21 cellular contexts compared by ENCODE assay signal in genomic region chr1:35401072-35401471, GRCh38.
A peak's percentile ranks its signal among the peaks of the same experiment; 100 is the strongest.
DNase-seq lines count a peak whose midpoint lies in the region; ATAC-seq, FAIRE-seq and TF ChIP-seq lines count a peak whose summit lies in the region.
"Had no signal": no experiment of that assay in that cellular context is flagged by ENCODE, and none has a peak within 500 bp of the region (broad histone marks: within the 10 kb centered on the region; RNA-seq: fewer than 3 reads in every experiment).

No MANE protein-coding gene starts in this region.

- H3K9me3 ChIP-seq in HepG2 (ENCODE audit: low read length) (no peaks in the 10 kb centered on the region), right lobe of liver (no peaks in the 10 kb centered on the region), K562 (replicated peaks; ENCODE audit: control insufficient read depth, insufficient read depth, low read depth, low read length) (no peaks in the 10 kb centered on the region)
- H3K9me3 ChIP-seq: BE2C, BLaER1 had no signal

- TF ChIP-seq CTCF in HepG2 (CRISPR knock-in tag; IDR thresholded peaks at IDR 0.05) (no peak), right lobe of liver (IDR thresholded peaks at IDR 0.05) (no peak), D721Med (IDR thresholded peaks at IDR 0.05; ENCODE audit: insufficient read depth, missing control alignments) (no peak), K562 (IDR thresholded peaks at IDR 0.05 in 2 of 3, conservative IDR thresholded peaks at IDR 0.05 in 1 of 3; ENCODE audit: insufficient read depth in 2 of 3, low read depth in 1 of 3, low read length in 3 of 3) (no peak), HFFc6 (IDR thresholded peaks at IDR 0.05) (no peak)

- H3K4me1 ChIP-seq in HepG2 (ENCODE audit: insufficient read depth, low read length) (no peaks in the 10 kb centered on the region), right lobe of liver (no peaks in the 10 kb centered on the region), K562 (replicated peaks in 1 of 2; ENCODE audit: control insufficient read depth in 2 of 2, insufficient read depth in 2 of 2, low read length in 2 of 2) (no peaks in the 10 kb centered on the region)
- H3K4me1 ChIP-seq: BE2C, BLaER1 had no signal

- in situ Hi-C loops in HepG2 (cut with HindIII; ENCODE audit: extremely low pct_ligation_motif_present, low pct_unique_long_range_greater_than_20kb) = no loop called here
- in situ Hi-C loops in K562 (cut with MboI) = no loop called here

- intact Hi-C loops in HepG2 (cut with micrococcal nuclease; ENCODE audit: unreplicated experiment) (no loop called here), right lobe of liver (cut with DNase I) (no loop called here), K562 (cut with micrococcal nuclease) (loop anchor here (10.0 kb wide), 1 partner anchor 196 kb away; no protein-coding TSS in a partner anchor)

- H3K4me1 Mint-ChIP-seq in HFFc6 (ENCODE audit: low read depth) = no peaks in the 10 kb centered on the region

- POLR2A ChIA-PET in HepG2 (lab: Yijun Ruan, JAX) = no interaction called here
- POLR2A ChIA-PET in K562 (lab: Yijun Ruan, JAX) = no interaction called here

- ATAC-seq in HepG2 (no peak), right lobe of liver (no peak), K562 (no peak)

- TF ChIP-seq RAD21 in HepG2 (CRISPR knock-in tag; IDR thresholded peaks at IDR 0.05) (no peak), K562 (CRISPR knock-in tag; conservative IDR thresholded peaks at IDR 0.05 in 1 of 2, IDR thresholded peaks at IDR 0.05 in 1 of 2) (no peak)

- no peaks in the 10 kb centered on the region for H3K27me3 Mint-ChIP-seq in HFFc6 (ENCODE audit: insufficient read depth)
- H3K27me3 Mint-ChIP-seq: CD4-positive, alpha-beta memory T cell; CD4-positive, CD25-positive, alpha-beta regulatory T cell; CD8-positive, alpha-beta memory T cell had no signal

- H3K27me3 ChIP-seq in HepG2 (ENCODE audit: control insufficient read depth in 1 of 2, insufficient read depth in 2 of 2, low read length in 2 of 2) (no peaks in the 10 kb centered on the region), right lobe of liver (no peaks in the 10 kb centered on the region), K562 (ENCODE audit: control insufficient read depth in 2 of 2, insufficient read depth in 2 of 2, low read length in 2 of 2) (no peaks in the 10 kb centered on the region)
- H3K27me3 ChIP-seq: BE2C, BLaER1 had no signal

- H3K27ac ChIP-seq in HepG2 (ENCODE audit: extremely low read length, insufficient read depth, low read length) = no peak overlapping the region
- H3K27ac ChIP-seq in right lobe of liver = no peak overlapping the region
- no peak overlapping the region for H3K27ac ChIP-seq in K562 (ENCODE audit: extremely low read depth, low read depth, low read length)
- H3K27ac ChIP-seq: BLaER1 had no signal

- H3K4me3 Mint-ChIP-seq in HFFc6 = no peak overlapping the region
- H3K4me3 Mint-ChIP-seq: CD14-positive monocyte; CD4-positive, CD25-positive, alpha-beta regulatory T cell; CD8-positive, alpha-beta memory T cell had no signal

- no peak overlapping the region for H3K4me3 ChIP-seq in HepG2 (replicated peaks in 1 of 3; ENCODE audit: insufficient read depth in 1 of 3, low read depth in 2 of 3, low read length in 3 of 3)
- no peak overlapping the region for H3K4me3 ChIP-seq in right lobe of liver
- no peak overlapping the region for H3K4me3 ChIP-seq in K562
- H3K4me3 ChIP-seq: BLaER1 had no signal

- H3K9ac ChIP-seq in HepG2 (ENCODE audit: insufficient read depth, low read depth, low read length) (no peak overlapping the region), K562 (ENCODE audit: insufficient read depth in 1 of 2, low read depth in 2 of 2, low read length in 2 of 2) (no peak overlapping the region)
- H3K9ac ChIP-seq: BLaER1 had no signal

- TF ChIP-seq POLR2A in HepG2 (IDR thresholded peaks at IDR 0.05; ENCODE audit: insufficient read depth in 1 of 2, low read depth in 2 of 2, low read length in 2 of 2) (no peak), right lobe of liver (IDR thresholded peaks at IDR 0.05) (no peak), GM12892 (IDR thresholded peaks at IDR 0.05; ENCODE audit: low read depth, low read length) (no peak), K562 (conservative IDR thresholded peaks at IDR 0.05) (no peak)

- no peak overlapping the region for H3K4me2 ChIP-seq in HepG2 (ENCODE audit: low read depth, low read length)
- no peak overlapping the region for H3K4me2 ChIP-seq in K562 (ENCODE audit: insufficient read depth, low read length)
- H3K4me2 ChIP-seq: BLaER1 had no signal

- WGBS in HepG2 (ENCODE audit: low lambda C conversion rate) = 97% methylated on average over 1 of the region's 1 CpG
- 92% methylated on average over 1 of the region's 1 CpG for WGBS in right lobe of liver (ENCODE audit: insufficient coverage, low coverage, low lambda C conversion rate, missing lambda C conversion rate)
- 97% methylated on average over 1 of the region's 1 CpG for WGBS in K562 (ENCODE audit: insufficient coverage, low coverage, missing lambda C conversion rate)

- no peaks in the 10 kb centered on the region for H3K9me3 Mint-ChIP-seq in HFFc6
- H3K9me3 Mint-ChIP-seq: CD4-positive, alpha-beta memory T cell; CD8-positive, alpha-beta memory T cell had no signal

- H3K27ac Mint-ChIP-seq in HFFc6 = no peak overlapping the region
- H3K27ac Mint-ChIP-seq: CD14-positive monocyte; CD4-positive, alpha-beta memory T cell; CD4-positive, CD25-positive, alpha-beta regulatory T cell had no signal

- BruUV-seq in HepG2 (replicated peaks; lab: Mats Ljungman, UMichigan) = no TSS peak
- no TSS peak for BruUV-seq in K562 (replicated peaks; lab: Mats Ljungman, UMichigan)

- H3K9me1 ChIP-seq in K562 (ENCODE audit: control insufficient read depth, insufficient read depth, low read length) = no peaks in the 10 kb centered on the region

- H3K79me2 ChIP-seq in HepG2 (ENCODE audit: insufficient read depth, low read length) (no peaks in the 10 kb centered on the region), K562 (ENCODE audit: control insufficient read depth, insufficient read depth, low read length) (no peaks in the 10 kb centered on the region)

- H2AFZ ChIP-seq in HepG2 (ENCODE audit: low read length) = no peak overlapping the region
- no peak overlapping the region for H2AFZ ChIP-seq in K562 (ENCODE audit: low read depth, low read length)

- H3K36me3 Mint-ChIP-seq in HFFc6 (ENCODE audit: low read depth) = peaks cover 33% of the 10 kb centered on the region

- peaks cover 9 to 58% of the 10 kb centered on the region in 2 experiments for H3K36me3 ChIP-seq in HepG2 (replicated peaks in 1 of 2; ENCODE audit: control insufficient read depth in 1 of 2, insufficient read depth in 2 of 2, low read length in 2 of 2)
- H3K36me3 ChIP-seq in right lobe of liver = peaks cover 6 to 64% (median 17%) of the 10 kb centered on the region in 4 donors
- peaks cover 83% of the 10 kb centered on the region for H3K36me3 ChIP-seq in K562 (ENCODE audit: control insufficient read depth, insufficient read depth, low read length)
- H3K36me3 ChIP-seq: BE2C had no signal

- no peaks in the 10 kb centered on the region for H4K20me1 ChIP-seq in HepG2 (ENCODE audit: insufficient read depth, low read length)
- H4K20me1 ChIP-seq in K562 (replicated peaks; ENCODE audit: control insufficient read depth, insufficient read depth, low read length) = no peaks in the 10 kb centered on the region
- H4K20me1 ChIP-seq: BLaER1 had no signal

- FAIRE-seq in HepG2 (lab: Jason Lieb, UNC) (no peak), D721Med (lab: Jason Lieb, UNC) (peak; percentile 44), GM12892 (lab: Jason Lieb, UNC) (peak; percentile 42), K562 (lab: Jason Lieb, UNC) (no peak)
- FAIRE-seq: A204.1, GM12891 had no signal

- TF ChIP-seq EP300 in HepG2 (IDR thresholded peaks at IDR 0.05; ENCODE audit: low read depth in 2 of 2, low read length in 2 of 2) (no peak), HepG2 (CRISPR knock-in tag; IDR thresholded peaks at IDR 0.05; ENCODE audit: borderline replicate concordance) (no peak), K562 (IDR thresholded peaks at IDR 0.05; ENCODE audit: low read length) (no peak)

- CTCF ChIA-PET in HepG2 (lab: Yijun Ruan, JAX; ENCODE audit: low intra/inter-chr PET ratio, low total read pairs) (no interaction called here), K562 (lab: Yijun Ruan, JAX; ENCODE audit: low intra/inter-chr PET ratio) (no interaction called here)

- DNase-seq in HepG2 (ENCODE audit: low spot score) (no peak), right lobe of liver (no peak), D721Med (ENCODE audit: insufficient read length, low spot score) (no peak), GM12892 (ENCODE audit: insufficient read length) (no peak), K562 (ENCODE audit: extremely low read depth in 1 of 4, low spot score in 3 of 4) (no peak), HFFc6 (no peak), SK-N-DZ (ENCODE audit: low spot score) (no peak)
- DNase-seq: 8988T; ACHN; BE2C; C1 segment of cervical spinal cord; CD4-positive, alpha-beta memory T cell; CD4-positive, CD25-positive, alpha-beta regulatory T cell; CD8-positive, alpha-beta memory T cell; COR-L47; DMS79 treated with DMSO at 0.1 percent for 48 hours; GF-D8 had no signal

TF ChIP-seq in HepG2, 621 proteins besides CTCF, POLR2A, EP300 and RAD21:
- no peak for TF ChIP-seq AHR (CRISPR knock-in tag; IDR thresholded peaks at IDR 0.05)
- TF ChIP-seq ZNF7 (CRISPR knock-in tag; IDR thresholded peaks at IDR 0.05) = peak; percentile 90
- no peak for TF ChIP-seq DDIT3 (CRISPR knock-in tag; IDR thresholded peaks at IDR 0.05)
TF ChIP-seq in HepG2: peak in this region for 1.

TF ChIP-seq in K562, 482 proteins besides CTCF, POLR2A, EP300 and RAD21 (continues in another document):
- TF ChIP-seq ZBTB2 (IDR thresholded peaks at IDR 0.05) = no peak
- TF ChIP-seq NRF1 (conservative IDR thresholded peaks at IDR 0.05 in 1 of 2, IDR thresholded peaks at IDR 0.05 in 1 of 2) = no peak
- no peak for TF ChIP-seq ZNF766 (CRISPR knock-in tag; conservative IDR thresholded peaks at IDR 0.05)
- no peak for TF ChIP-seq CREBBP (IDR thresholded peaks at IDR 0.05; ENCODE audit: low read depth, low read length)

Comparison
In these comparisons a context has a peak if more than half of its experiments do, and no peak if none do; other contexts are left out.
1. Of the 241 proteins assayed by ChIP-seq in both HepG2 and K562: peak only in HepG2: none; only in K562: ZFP36; in both: none; in neither: 240.